Comparison of ENCODE assay signal across 8 cellular contexts in the genomic region with DNA sequence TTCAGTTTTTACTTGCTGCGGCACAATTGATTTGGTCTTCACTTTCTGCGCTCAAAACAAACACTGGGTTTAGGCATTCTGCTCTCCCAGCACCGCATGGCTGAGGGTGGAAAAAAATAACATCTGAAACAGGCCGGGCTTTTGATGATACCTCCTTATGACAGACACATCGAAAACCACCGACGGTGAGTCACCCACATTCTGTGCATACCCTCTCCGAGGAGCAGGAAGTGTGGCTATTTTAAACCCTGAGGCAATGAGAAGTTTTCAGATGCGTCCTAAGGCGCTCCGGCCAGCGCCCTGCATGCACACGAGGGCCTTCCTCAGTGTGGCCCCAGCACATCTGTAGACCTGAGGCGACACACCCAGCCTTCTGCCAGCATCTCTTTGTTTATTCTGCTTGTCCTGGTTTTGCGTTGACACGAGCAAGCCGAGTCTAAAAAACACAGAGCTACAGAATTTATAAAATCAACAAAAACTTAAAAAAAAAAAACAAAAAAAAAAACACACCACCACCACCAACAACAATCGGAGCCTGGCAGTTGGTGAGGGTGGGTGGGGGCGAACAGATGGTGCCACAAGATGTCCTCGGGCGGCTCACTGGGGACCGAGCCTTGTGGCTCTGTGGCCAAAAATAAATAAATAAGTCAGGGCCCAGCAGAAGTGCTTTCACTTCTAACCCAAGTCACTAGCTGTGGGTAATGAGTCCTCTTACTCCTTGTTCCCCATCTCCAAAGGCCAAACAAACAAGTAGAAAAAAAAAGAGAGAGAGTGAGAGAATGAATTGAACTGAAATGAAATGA.
A peak's percentile ranks its signal among the peaks of the same experiment; 100 is the strongest.
DNase-seq lines count a peak whose midpoint lies in the region; ATAC-seq and TF ChIP-seq lines count a peak whose summit lies in the region.

No MANE protein-coding gene starts in this region.

- peak overlapping the region; percentile 3; the same call in 1 of the 2 replicates for H3K27ac Mint-ChIP-seq in GM23338

- H3K4me3 ChIP-seq in GM23338 (no peak overlapping the region), KMS-11 (IDR thresholded peaks at IDR 0.05; ENCODE audit: insufficient read depth, low read depth, low read length) (peak overlapping the region; percentile 73), brain microvascular endothelial cell (ENCODE audit: low read depth, low read length) (no peak overlapping the region)

- TF ChIP-seq CTCF in GM23338 (conservative IDR thresholded peaks at IDR 0.05; ENCODE audit: low read depth in 2 of 2) (no peak), KMS-11 (conservative IDR thresholded peaks at IDR 0.05; ENCODE audit: low read depth, low read length) (no peak), brain microvascular endothelial cell (IDR thresholded peaks at IDR 0.05; ENCODE audit: low read depth, low read length, missing control alignments) (no peak)

- H3K27me3 ChIP-seq in GM23338 (ENCODE audit: insufficient read depth) = 0 out of 2 replicates have a peak, but pooled peaks cover 5% of the 10 kb centered on the region
- peaks cover 11% of the 10 kb centered on the region for H3K27me3 ChIP-seq in KMS-11 (ENCODE audit: insufficient read depth, low read depth)
- peaks cover 12% of the 10 kb centered on the region for H3K27me3 ChIP-seq in brain microvascular endothelial cell (replicated peaks)

- H3K4me1 ChIP-seq in GM23338 (ENCODE audit: insufficient read depth) (peaks cover 17% of the 10 kb centered on the region), KMS-11 (ENCODE audit: low read depth, poor library complexity, severe bottlenecking) (peaks cover 29% of the 10 kb centered on the region)

- peaks cover 3% of the 10 kb centered on the region; the same call in 2 of the 3 replicates for H3K9me3 Mint-ChIP-seq in GM23338

- H3K9me2 ChIP-seq in GM23338 (ENCODE audit: insufficient read depth) = peaks cover 11% of the 10 kb centered on the region

- H3K9ac ChIP-seq in KMS-11 = peak overlapping the region; percentile 66

- peak overlapping the region; percentile 60 for H3K4me2 ChIP-seq in GM23338
- peak overlapping the region; percentile 59 for H3K4me2 ChIP-seq in KMS-11

- peak overlapping the region; percentile 88 for H2AFZ ChIP-seq in GM23338
- H2AFZ ChIP-seq in KMS-11 (ENCODE audit: low read depth) = peak overlapping the region; percentile 39; the same call in 1 of the 2 replicates

- in situ Hi-C loops in brain microvascular endothelial cell (cut with HindIII; ENCODE audit: low pct_ligation_motif_present, low sequenced_read_pairs) = no loop called here

- H3K27ac ChIP-seq in GM23338 (ENCODE audit: low read depth) (peak overlapping the region; percentile 42; the same call in 1 of the 2 replicates), KMS-11 (peak overlapping the region; percentile 94), brain microvascular endothelial cell (peak overlapping the region; percentile 87)

- peaks cover 26% of the 10 kb centered on the region for H3K4me1 Mint-ChIP-seq in GM23338

- H3K4me3 Mint-ChIP-seq in GM23338 = no peak overlapping the region

- no peaks in the 10 kb centered on the region for H3K79me2 ChIP-seq in GM23338 (replicated peaks; ENCODE audit: insufficient read depth)
- no peaks in the 10 kb centered on the region for H3K79me2 ChIP-seq in KMS-11 (ENCODE audit: insufficient read depth, low read depth)

- DNase-seq in GF-D8 (lab: John Stamatoyannopoulos, UW) (peak; percentile 94), GM23338 (ENCODE audit: low spot score) (peak; percentile 71), UCSD-AML1 (lab: John Stamatoyannopoulos, UW; ENCODE audit: unreplicated experiment) (peak; percentile 87), brain microvascular endothelial cell (peak; percentile 99), kidney tubule cell (ENCODE audit: low spot score) (peak; percentile 99), DMS79 treated with DMSO at 0.1 percent for 48 hours (lab: John Stamatoyannopoulos, UW) (no peak)
- DNase-seq in stimulated activated CD4-positive, alpha-beta T cell treated with anti-CD3 and anti-CD28 coated beads, Interleukin-4, amount 100 ng/mL, for 24 hours = peak; percentile 91

- no peaks in the 10 kb centered on the region for H3K36me3 ChIP-seq in GM23338 (ENCODE audit: insufficient read depth)
- no peaks in the 10 kb centered on the region for H3K36me3 ChIP-seq in KMS-11 (ENCODE audit: insufficient read depth)
- H3K36me3 ChIP-seq in brain microvascular endothelial cell (replicated peaks) = no peaks in the 10 kb centered on the region

- no peaks in the 10 kb centered on the region; the same call in 2 of the 3 replicates for H3K36me3 Mint-ChIP-seq in GM23338 (ENCODE audit: low read depth)

- H4K20me1 ChIP-seq in GM23338 (replicated peaks; ENCODE audit: insufficient read depth) (no peaks in the 10 kb centered on the region), KMS-11 (ENCODE audit: insufficient read depth) (no peaks in the 10 kb centered on the region)

- peaks cover 11% of the 10 kb centered on the region for H3K27me3 Mint-ChIP-seq in GM23338 (ENCODE audit: insufficient read depth, low read depth, poor library complexity)

- H3F3A ChIP-seq in GM23338 (replicated peaks; ENCODE audit: low read depth) = peaks cover 5% of the 10 kb centered on the region

- ATAC-seq in GM23338 = peak; percentile 66

TF ChIP-seq in GM23338, 12 proteins besides CTCF, POLR2A, EP300 and RAD21 (continues in another document):
- TF ChIP-seq CREB1 (CRISPR knock-in tag; IDR thresholded peaks at IDR 0.05; ENCODE audit: low read depth) (no peak), EZH2phosphoT487 (IDR thresholded peaks at IDR 0.05; ENCODE audit: unreplicated experiment) (no peak), EZH2 (IDR thresholded peaks at IDR 0.05; ENCODE audit: low read depth, unreplicated experiment) (no peak), NANOG (IDR thresholded peaks at IDR 0.05; ENCODE audit: borderline replicate concordance) (no peak)
- TF ChIP-seq, protein P1, sequence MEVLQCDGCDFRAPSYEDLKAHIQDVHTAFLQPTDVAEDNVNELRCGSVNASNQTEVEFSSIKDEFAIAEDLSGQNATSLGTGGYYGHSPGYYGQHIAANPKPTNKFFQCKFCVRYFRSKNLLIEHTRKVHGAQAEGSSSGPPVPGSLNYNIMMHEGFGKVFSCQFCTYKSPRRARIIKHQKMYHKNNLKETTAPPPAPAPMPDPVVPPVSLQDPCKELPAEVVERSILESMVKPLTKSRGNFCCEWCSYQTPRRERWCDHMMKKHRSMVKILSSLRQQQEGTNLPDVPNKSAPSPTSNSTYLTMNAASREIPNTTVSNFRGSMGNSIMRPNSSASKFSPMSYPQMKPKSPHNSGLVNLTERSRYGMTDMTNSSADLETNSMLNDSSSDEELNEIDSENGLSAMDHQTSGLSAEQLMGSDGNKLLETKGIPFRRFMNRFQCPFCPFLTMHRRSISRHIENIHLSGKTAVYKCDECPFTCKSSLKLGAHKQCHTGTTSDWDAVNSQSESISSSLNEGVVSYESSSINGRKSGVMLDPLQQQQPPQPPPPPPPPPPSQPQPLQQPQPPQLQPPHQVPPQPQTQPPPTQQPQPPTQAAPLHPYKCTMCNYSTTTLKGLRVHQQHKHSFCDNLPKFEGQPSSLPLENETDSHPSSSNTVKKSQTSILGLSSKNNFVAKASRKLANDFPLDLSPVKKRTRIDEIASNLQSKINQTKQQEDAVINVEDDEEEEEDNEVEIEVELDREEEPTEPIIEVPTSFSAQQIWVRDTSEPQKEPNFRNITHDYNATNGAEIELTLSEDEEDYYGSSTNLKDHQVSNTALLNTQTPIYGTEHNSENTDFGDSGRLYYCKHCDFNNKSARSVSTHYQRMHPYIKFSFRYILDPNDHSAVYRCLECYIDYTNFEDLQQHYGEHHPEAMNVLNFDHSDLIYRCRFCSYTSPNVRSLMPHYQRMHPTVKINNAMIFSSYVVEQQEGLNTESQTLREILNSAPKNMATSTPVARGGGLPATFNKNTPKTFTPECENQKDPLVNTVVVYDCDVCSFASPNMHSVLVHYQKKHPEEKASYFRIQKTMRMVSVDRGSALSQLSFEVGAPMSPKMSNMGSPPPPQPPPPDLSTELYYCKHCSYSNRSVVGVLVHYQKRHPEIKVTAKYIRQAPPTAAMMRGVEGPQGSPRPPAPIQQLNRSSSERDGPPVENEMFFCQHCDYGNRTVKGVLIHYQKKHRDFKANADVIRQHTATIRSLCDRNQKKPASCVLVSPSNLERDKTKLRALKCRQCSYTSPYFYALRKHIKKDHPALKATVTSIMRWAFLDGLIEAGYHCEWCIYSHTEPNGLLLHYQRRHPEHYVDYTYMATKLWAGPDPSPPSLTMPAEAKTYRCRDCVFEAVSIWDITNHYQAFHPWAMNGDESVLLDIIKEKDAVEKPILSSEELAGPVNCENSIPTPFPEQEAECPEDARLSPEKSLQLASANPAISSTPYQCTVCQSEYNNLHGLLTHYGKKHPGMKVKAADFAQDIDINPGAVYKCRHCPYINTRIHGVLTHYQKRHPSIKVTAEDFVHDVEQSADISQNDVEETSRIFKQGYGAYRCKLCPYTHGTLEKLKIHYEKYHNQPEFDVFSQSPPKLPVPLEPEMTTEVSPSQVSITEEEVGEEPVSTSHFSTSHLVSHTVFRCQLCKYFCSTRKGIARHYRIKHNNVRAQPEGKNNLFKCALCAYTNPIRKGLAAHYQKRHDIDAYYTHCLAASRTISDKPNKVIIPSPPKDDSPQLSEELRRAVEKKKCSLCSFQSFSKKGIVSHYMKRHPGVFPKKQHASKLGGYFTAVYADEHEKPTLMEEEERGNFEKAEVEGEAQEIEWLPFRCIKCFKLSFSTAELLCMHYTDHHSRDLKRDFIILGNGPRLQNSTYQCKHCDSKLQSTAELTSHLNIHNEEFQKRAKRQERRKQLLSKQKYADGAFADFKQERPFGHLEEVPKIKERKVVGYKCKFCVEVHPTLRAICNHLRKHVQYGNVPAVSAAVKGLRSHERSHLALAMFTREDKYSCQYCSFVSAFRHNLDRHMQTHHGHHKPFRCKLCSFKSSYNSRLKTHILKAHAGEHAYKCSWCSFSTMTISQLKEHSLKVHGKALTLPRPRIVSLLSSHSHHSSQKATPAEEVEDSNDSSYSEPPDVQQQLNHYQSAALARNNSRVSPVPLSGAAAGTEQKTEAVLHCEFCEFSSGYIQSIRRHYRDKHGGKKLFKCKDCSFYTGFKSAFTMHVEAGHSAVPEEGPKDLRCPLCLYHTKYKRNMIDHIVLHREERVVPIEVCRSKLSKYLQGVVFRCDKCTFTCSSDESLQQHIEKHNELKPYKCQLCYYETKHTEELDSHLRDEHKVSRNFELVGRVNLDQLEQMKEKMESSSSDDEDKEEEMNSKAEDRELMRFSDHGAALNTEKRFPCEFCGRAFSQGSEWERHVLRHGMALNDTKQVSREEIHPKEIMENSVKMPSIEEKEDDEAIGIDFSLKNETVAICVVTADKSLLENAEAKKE (CRISPR knock-in tag; IDR thresholded peaks at IDR 0.05) = no peak

Comparison
In these comparisons a context has a peak if more than half of its experiments do, and no peak if none do; other contexts are left out.
1. H3K27ac ChIP-seq: peak in every context shown above with its lines; median percentile 94 in KMS-11; 87 in brain microvascular endothelial cell; 42 in GM23338.